In genomic region chr17:79006794-79007503, GRCh38 we compare ENCODE assay signal across 13 cellular contexts. TPM values are rescaled to one million over a fixed set of nuclear protein-coding genes. Genes with fewer than 3 reads are reported as not detected.
DNase-seq lines count a peak whose midpoint lies in the region; ATAC-seq, FAIRE-seq and TF ChIP-seq lines count a peak whose summit lies in the region.
"Had no signal": no experiment of that assay in that cellular context is flagged by ENCODE, and none has a peak within 500 bp of the region (broad histone marks: within the 10 kb centered on the region; RNA-seq: fewer than 3 reads in every experiment).

No MANE protein-coding gene starts in this region.

- FAIRE-seq in A549 (lab: Jason Lieb, UNC) (no peak), urothelium cell line (lab: Jason Lieb, UNC) (no peak)

- peak overlapping the region; percentile 53 for H3K27ac Mint-ChIP-seq in HFFc6

- POLR2A ChIA-PET in A549 (lab: Yijun Ruan, JAX): no interaction called here

- H3K36me3 Mint-ChIP-seq in HFFc6 (ENCODE audit: low read depth): peaks cover 14% of the 10 kb centered on the region

- H3K4me1 Mint-ChIP-seq in HFFc6 (ENCODE audit: low read depth): peaks cover 45% of the 10 kb centered on the region

- H3K9ac ChIP-seq in smooth muscle cell (ENCODE audit: low read depth): no peak overlapping the region

- CTCF ChIA-PET in A549 (lab: Yijun Ruan, JAX): interaction anchor here (0.9 to 5.6 kb wide), 8 partner anchors 12 to 384 kb away, joined by 3 to 35 read pairs (median 6); no protein-coding TSS in a partner anchor

- H3K9me3 ChIP-seq in A549 (no peaks in the 10 kb centered on the region), osteoblast (ENCODE audit: low read depth, low read length) (no peaks in the 10 kb centered on the region), smooth muscle cell (replicated peaks; ENCODE audit: low read depth) (no peaks in the 10 kb centered on the region)

- intact Hi-C loops in dorsolateral prefrontal cortex (cut with DNase I): no loop called here

- H3K9me3 Mint-ChIP-seq in HFFc6: no peaks in the 10 kb centered on the region

- DNase-seq in A549 (ENCODE audit: low read depth in 1 of 2, low spot score in 1 of 2): no peak
- no peak for DNase-seq in HFFc6
- DNase-seq in dorsolateral prefrontal cortex: no peak
- DNase-seq in osteoblast (ENCODE audit: insufficient read length, low spot score, missing footprints): peak; percentile 29
- no peak for DNase-seq in activated CD4-positive, CD25-positive, alpha-beta regulatory T cell (lab: John Stamatoyannopoulos, UW)
- DNase-seq in urothelium cell line (ENCODE audit: low spot score): no peak
- DNase-seq in NCI-H187 (lab: John Stamatoyannopoulos, UW): no peak
- no peak for DNase-seq in smooth muscle cell (lab: John Stamatoyannopoulos, UW; ENCODE audit: unreplicated experiment)
- DNase-seq: foreskin fibroblast, NCI-H1048, NCI-H524 had no signal

- no peak for ATAC-seq in A549

- H3K36me3 ChIP-seq in osteoblast (ENCODE audit: insufficient read depth, low read length) (peaks cover 2% of the 10 kb centered on the region), smooth muscle cell (ENCODE audit: low read depth) (no peaks in the 10 kb centered on the region)
- H3K36me3 ChIP-seq: cardiac muscle cell had no signal

- no peaks in the 10 kb centered on the region for H3K27me3 ChIP-seq in dorsolateral prefrontal cortex
- H3K27me3 ChIP-seq in osteoblast (ENCODE audit: insufficient read depth, low read length): no peaks in the 10 kb centered on the region
- no peaks in the 10 kb centered on the region for H3K27me3 ChIP-seq in smooth muscle cell (ENCODE audit: low read depth)
- H3K27me3 ChIP-seq: cardiac muscle cell had no signal

- H3K4me1 ChIP-seq in A549: peaks cover 31% of the 10 kb centered on the region
- H3K4me1 ChIP-seq in osteoblast (ENCODE audit: insufficient read depth, low read length): peaks cover 26% of the 10 kb centered on the region
- peaks cover 5% of the 10 kb centered on the region for H3K4me1 ChIP-seq in smooth muscle cell (ENCODE audit: low read depth)

- no peaks in the 10 kb centered on the region; the same call in 1 of the 2 replicates for H3K27me3 Mint-ChIP-seq in HFFc6 (ENCODE audit: insufficient read depth)

- no peak for TF ChIP-seq EP300 in A549 (IDR thresholded peaks at IDR 0.05)

- H4K20me1 ChIP-seq in osteoblast (ENCODE audit: insufficient read depth, low read length): peaks cover 50% of the 10 kb centered on the region
- peaks cover 58% of the 10 kb centered on the region for H4K20me1 ChIP-seq in smooth muscle cell (ENCODE audit: low read depth)

- 92% methylated on average over 19 of the region's 19 CpGs for WGBS in A549 (ENCODE audit: missing lambda C conversion rate)
- WGBS in smooth muscle cell (ENCODE audit: low lambda C conversion rate): 87% methylated on average over 19 of the region's 19 CpGs

- H3K4me2 ChIP-seq in A549: 0 out of 3 replicates have a peak overlapping the region, but pooled peaks have one; percentile 94
- no peak overlapping the region for H3K4me2 ChIP-seq in osteoblast (ENCODE audit: insufficient read depth, low read length)
- H3K4me2 ChIP-seq in smooth muscle cell: no peak overlapping the region

- no peak for TF ChIP-seq POLR2A in A549 (IDR thresholded peaks at IDR 0.05; ENCODE audit: low read length)

- no peak for TF ChIP-seq CTCF in A549 (IDR thresholded peaks at IDR 0.05)
- TF ChIP-seq CTCF in HFFc6 (IDR thresholded peaks at IDR 0.05): no peak
- no peak for TF ChIP-seq CTCF in dorsolateral prefrontal cortex (IDR thresholded peaks at IDR 0.05 in 54 of 56, conservative IDR thresholded peaks at IDR 0.05 in 2 of 56; ENCODE audit: low read depth in 1 of 56, partially characterized antibody in 56 of 56)
- TF ChIP-seq CTCF in osteoblast (IDR thresholded peaks at IDR 0.05; ENCODE audit: extremely low read depth, low read depth, low read length): no peak
- TF ChIP-seq CTCF in smooth muscle cell (IDR thresholded peaks at IDR 0.05; ENCODE audit: borderline replicate concordance, insufficient read depth, poor library complexity, severe bottlenecking): no peak

- TF ChIP-seq RAD21 in A549 (conservative IDR thresholded peaks at IDR 0.05 in 1 of 2, IDR thresholded peaks at IDR 0.05 in 1 of 2): no peak

- no peak overlapping the region for H3K27ac ChIP-seq in A549
- peak overlapping the region in 40 of 59 donors; percentile 5 to 97 (median 58) for H3K27ac ChIP-seq in dorsolateral prefrontal cortex
- no peak overlapping the region for H3K27ac ChIP-seq in osteoblast (ENCODE audit: low read depth, low read length)
- no peak overlapping the region for H3K27ac ChIP-seq in smooth muscle cell (ENCODE audit: low read depth)
- H3K27ac ChIP-seq: cardiac muscle cell, SK-N-MC had no signal

- H3K4me3 ChIP-seq in A549 (no peak overlapping the region), dorsolateral prefrontal cortex (peak overlapping the region in 14 of 59 donors; percentile 0 to 82 (median 16)), osteoblast (ENCODE audit: insufficient read depth, low read length) (no peak overlapping the region), smooth muscle cell (no peak overlapping the region)
- H3K4me3 ChIP-seq: cardiac muscle cell, SK-N-MC had no signal

- no peak overlapping the region for H2AFZ ChIP-seq in osteoblast (ENCODE audit: low read length)
- no peak overlapping the region for H2AFZ ChIP-seq in smooth muscle cell (ENCODE audit: low read depth)

- H3K79me2 ChIP-seq in osteoblast (ENCODE audit: insufficient read depth, low read length) (peaks cover 70% of the 10 kb centered on the region), smooth muscle cell (ENCODE audit: low read depth) (peaks cover 42% of the 10 kb centered on the region)

- no peaks in the 10 kb centered on the region for H3F3A ChIP-seq in smooth muscle cell (ENCODE audit: low read depth)

- H3K4me3 Mint-ChIP-seq in HFFc6: peak overlapping the region; percentile 41

TF ChIP-seq in A549, 52 proteins besides CTCF, POLR2A, EP300 and RAD21 (continues in another document):
- TF ChIP-seq, protein P1, sequence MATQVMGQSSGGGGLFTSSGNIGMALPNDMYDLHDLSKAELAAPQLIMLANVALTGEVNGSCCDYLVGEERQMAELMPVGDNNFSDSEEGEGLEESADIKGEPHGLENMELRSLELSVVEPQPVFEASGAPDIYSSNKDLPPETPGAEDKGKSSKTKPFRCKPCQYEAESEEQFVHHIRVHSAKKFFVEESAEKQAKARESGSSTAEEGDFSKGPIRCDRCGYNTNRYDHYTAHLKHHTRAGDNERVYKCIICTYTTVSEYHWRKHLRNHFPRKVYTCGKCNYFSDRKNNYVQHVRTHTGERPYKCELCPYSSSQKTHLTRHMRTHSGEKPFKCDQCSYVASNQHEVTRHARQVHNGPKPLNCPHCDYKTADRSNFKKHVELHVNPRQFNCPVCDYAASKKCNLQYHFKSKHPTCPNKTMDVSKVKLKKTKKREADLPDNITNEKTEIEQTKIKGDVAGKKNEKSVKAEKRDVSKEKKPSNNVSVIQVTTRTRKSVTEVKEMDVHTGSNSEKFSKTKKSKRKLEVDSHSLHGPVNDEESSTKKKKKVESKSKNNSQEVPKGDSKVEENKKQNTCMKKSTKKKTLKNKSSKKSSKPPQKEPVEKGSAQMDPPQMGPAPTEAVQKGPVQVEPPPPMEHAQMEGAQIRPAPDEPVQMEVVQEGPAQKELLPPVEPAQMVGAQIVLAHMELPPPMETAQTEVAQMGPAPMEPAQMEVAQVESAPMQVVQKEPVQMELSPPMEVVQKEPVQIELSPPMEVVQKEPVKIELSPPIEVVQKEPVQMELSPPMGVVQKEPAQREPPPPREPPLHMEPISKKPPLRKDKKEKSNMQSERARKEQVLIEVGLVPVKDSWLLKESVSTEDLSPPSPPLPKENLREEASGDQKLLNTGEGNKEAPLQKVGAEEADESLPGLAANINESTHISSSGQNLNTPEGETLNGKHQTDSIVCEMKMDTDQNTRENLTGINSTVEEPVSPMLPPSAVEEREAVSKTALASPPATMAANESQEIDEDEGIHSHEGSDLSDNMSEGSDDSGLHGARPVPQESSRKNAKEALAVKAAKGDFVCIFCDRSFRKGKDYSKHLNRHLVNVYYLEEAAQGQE (IDR thresholded peaks at IDR 0.05): no peak

RNA-seq across cellular contexts. Expression of gene CANT1, which starts 2.6 kb away (rescaled TPM):
- polyA plus RNA-seq in A549 (2011; rRNA removed): 65.5 and 70.0 TPM in 2 replicates
- 73.1 and 91.1 TPM in 2 replicates for polyA plus RNA-seq in A549 (2012; cell fraction: cytosol; rRNA removed)
- polyA plus RNA-seq in A549 (2012; cell fraction: nucleus; rRNA removed): 73.9 and 106 TPM in 2 replicates
- 63.4 to 67.6 TPM (median 66.8 TPM) in 3 replicates for polyA plus RNA-seq in A549 (2017; fragmentation: RNase III; extraction: RNeasy Plus Mini Kit Qiagen cat#74134 plus additional on column Dnase treatment)
- polyA minus RNA-seq in A549 (2011; rRNA and poly(A)+ RNA removed): 66.6 and 67.2 TPM in 2 replicates
- total RNA-seq in HFFc6 (2021; fragmentation: NEBNext Ultra II Directional; extraction: Animal tissue kit (Norgen Biotek cat#: 25700)): 100 to 1,000 TPM in 2 of 6 experiments, 10 to 100 TPM in 4; 84.2 to 103 (median 92.4) TPM
- total RNA-seq in dorsolateral prefrontal cortex: 10 to 100 TPM; 20.0 to 55.3 (median 29.7) TPM
- total RNA-seq in osteoblast: 49.2 and 51.3 TPM in 2 replicates
- 41.9 and 42.1 TPM in 2 replicates for total RNA-seq in smooth muscle cell
- 36.5 and 38.3 TPM in 2 replicates for polyA plus RNA-seq in smooth muscle cell

RNA-seq across cellular contexts. Expression of gene C1QTNF1, which starts 17.0 kb away (rescaled TPM):
- polyA plus RNA-seq in A549 (2011; rRNA removed): 10.2 and 13.2 TPM in 2 replicates
- 5.2 and 8.3 TPM in 2 replicates for polyA plus RNA-seq in A549 (2012; cell fraction: cytosol; rRNA removed)
- polyA plus RNA-seq in A549 (2012; cell fraction: nucleus; rRNA removed): 15.4 and 16.1 TPM in 2 replicates
- 26.1 to 27.8 TPM (median 27.3 TPM) in 3 replicates for polyA plus RNA-seq in A549 (2017; fragmentation: RNase III; extraction: RNeasy Plus Mini Kit Qiagen cat#74134 plus additional on column Dnase treatment)
- 12.9 and 13.3 TPM in 2 replicates for polyA minus RNA-seq in A549 (2011; rRNA and poly(A)+ RNA removed)
- total RNA-seq in HFFc6 (2021; fragmentation: NEBNext Ultra II Directional; extraction: Animal tissue kit (Norgen Biotek cat#: 25700)): 10 to 100 TPM in 2 of 6 experiments, 1 to 10 TPM in 4; 8.0 to 15.0 (median 8.6) TPM
- total RNA-seq in dorsolateral prefrontal cortex: 10 to 100 TPM in 66 of 120 experiments, 1 to 10 TPM in 54; 3.2 to 50.9 (median 10.8) TPM
- 13.8 and 14.4 TPM in 2 replicates for total RNA-seq in osteoblast
- 5.1 and 5.7 TPM in 2 replicates for total RNA-seq in smooth muscle cell
- 9.4 and 10.0 TPM in 2 replicates for polyA plus RNA-seq in smooth muscle cell

RNA-seq across cellular contexts. Expression of gene LGALS3BP, which starts 27.2 kb away (rescaled TPM):
- polyA plus RNA-seq in A549 (2011; rRNA removed) (28.3 and 32.3 TPM in 2 replicates), A549 (2017; fragmentation: RNase III; extraction: RNeasy Plus Mini Kit Qiagen cat#74134 plus additional on column Dnase treatment) (59.5 to 66.1 TPM (median 60.0 TPM) in 3 replicates), smooth muscle cell (110 and 151 TPM in 2 replicates)
- 21.3 and 28.5 TPM in 2 replicates for polyA plus RNA-seq in A549 (2012; cell fraction: cytosol; rRNA removed)
- 104 and 148 TPM in 2 replicates for polyA plus RNA-seq in A549 (2012; cell fraction: nucleus; rRNA removed)
- 34.3 and 41.5 TPM in 2 replicates for polyA minus RNA-seq in A549 (2011; rRNA and poly(A)+ RNA removed)
- 10 to 100 TPM; 31.1 to 46.4 (median 43.4) TPM for total RNA-seq in HFFc6 (2021; fragmentation: NEBNext Ultra II Directional; extraction: Animal tissue kit (Norgen Biotek cat#: 25700))
- total RNA-seq in dorsolateral prefrontal cortex (100 to 1,000 TPM in 25 of 120 experiments, 10 to 100 TPM in 95; 31.2 to 256 (median 75.8) TPM), osteoblast (388 and 457 TPM in 2 replicates), smooth muscle cell (55.7 and 66.5 TPM in 2 replicates)

Comparison
In these comparisons a context has a peak if more than half of its experiments do, and no peak if none do; other contexts are left out.
1. H3K27ac ChIP-seq: peak in dorsolateral prefrontal cortex (40 of 59); none in A549 (0 of 2), osteoblast (single experiment) and smooth muscle cell (single experiment).